Comparison of ENCODE assay signal across 8 cellular contexts in the genomic region with DNA sequence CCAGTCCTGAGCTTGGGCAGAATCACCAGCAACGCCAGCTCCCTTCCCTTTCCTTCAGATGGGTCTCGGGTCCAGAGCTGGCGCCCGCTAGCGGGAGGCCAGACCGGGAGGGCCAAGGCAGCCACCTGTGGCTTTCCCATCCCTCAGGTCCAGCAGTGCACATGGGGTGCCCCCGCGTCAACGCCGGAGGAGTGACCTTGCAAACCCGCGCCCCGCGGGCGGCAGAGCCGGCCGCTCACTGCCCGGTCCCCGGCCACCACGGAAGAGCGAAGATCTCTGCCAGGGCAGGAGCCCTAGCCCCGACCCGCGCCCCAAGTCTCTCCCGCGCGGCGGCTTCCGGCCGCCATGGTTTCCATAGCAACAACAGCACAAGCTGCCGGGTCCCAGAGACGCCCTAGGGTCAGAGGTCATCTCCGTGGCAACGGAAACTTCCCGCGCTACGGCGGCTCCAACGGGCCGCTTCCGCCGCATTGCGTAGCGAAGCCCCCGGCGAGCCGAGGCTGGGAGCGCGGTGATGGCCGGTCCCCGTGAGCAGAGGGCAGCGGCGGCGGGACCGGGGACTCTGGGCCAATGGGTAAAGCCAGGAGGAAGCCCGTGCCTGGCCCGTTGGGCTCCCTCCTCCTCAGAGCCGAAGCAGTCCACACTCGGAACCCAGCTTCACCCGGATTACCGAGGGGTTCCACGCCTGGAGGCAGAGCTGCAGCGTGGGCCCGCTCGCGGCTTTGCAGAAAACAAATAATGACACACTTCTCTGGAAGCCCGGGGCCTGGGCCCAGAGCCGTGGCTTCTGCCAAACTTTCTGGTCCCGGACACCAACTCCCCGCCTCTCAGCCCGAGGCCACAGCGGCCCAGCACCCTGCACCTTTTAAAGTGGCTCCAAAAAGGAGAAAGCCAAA. TPM values are rescaled to one million over a fixed set of nuclear protein-coding genes. Genes with fewer than 3 reads are reported as not detected.
DNase-seq lines count a peak whose midpoint lies in the region; ATAC-seq and TF ChIP-seq lines count a peak whose summit lies in the region.

No MANE protein-coding gene starts in this region.

- CTCF ChIA-PET in AG04450 (lab: Charles Lee) = interaction anchor here (0.8 to 1.5 kb wide), 6 partner anchors 9 to 253 kb away, joined by 3 to 6 read pairs (median 4); no protein-coding TSS in a partner anchor

- peaks cover 4% of the 10 kb centered on the region; the same call in 1 of the 2 replicates for H3K9me3 ChIP-seq in AG04450 (ENCODE audit: control insufficient read depth, insufficient read depth, low read length)
- H3K9me3 ChIP-seq in mononuclear cell (ENCODE audit: low read depth, low read length) = no peaks in the 10 kb centered on the region

- H3K27me3 ChIP-seq in AG04450 (ENCODE audit: control insufficient read depth, insufficient read depth, low read length) (peaks cover 3% of the 10 kb centered on the region), mononuclear cell (ENCODE audit: insufficient read depth, low read length) (peaks cover 24% of the 10 kb centered on the region)

- H3K4me3 ChIP-seq in AG04450 (ENCODE audit: low read depth, low read length) (peak overlapping the region; percentile 74), mononuclear cell (ENCODE audit: low read length) (peak overlapping the region; percentile 61)

- no peak overlapping the region for H3K27ac ChIP-seq in AG04450 (ENCODE audit: low read depth, low read length)

- DNase-seq in AG04450 (ENCODE audit: low read depth, low spot score) (peak; percentile 55), NCI-H69 (lab: John Stamatoyannopoulos, UW) (peak; percentile 99), activated T-cell treated with anti-CD3 and anti-CD28 coated beads for 24 hours (ENCODE audit: low read depth) (peak; percentile 92), erythroblast (lab: John Stamatoyannopoulos, UW) (peak; percentile 94)
- DNase-seq in stimulated activated CD8-positive, alpha-beta memory T cell treated with anti-CD3 and anti-CD28 coated beads, Interleukin-2, amount 100 ng/mL, for 1 hour (ENCODE audit: low read depth in 2 of 2) = peak; percentile 92 to 93

- peak; percentile 66 for TF ChIP-seq POLR2A in erythroblast (IDR thresholded peaks at IDR 0.05; ENCODE audit: low read length)

- POLR2A ChIA-PET in AG04450 (lab: Yijun Ruan, JAX) = no interaction called here

- peak; percentile 34; the same call in 1 of the 2 replicates for TF ChIP-seq CTCF in AG04450 (IDR thresholded peaks at IDR 0.05; ENCODE audit: low read depth, low read length)

- ATAC-seq in GM19025 (IDR thresholded peaks at IDR 0.05; ENCODE audit: low read depth, unreplicated experiment) (peak; percentile 94), HG03342 (IDR thresholded peaks at IDR 0.05; ENCODE audit: unreplicated experiment) (peak; percentile 97)

- peaks cover 12% of the 10 kb centered on the region for H3K4me1 ChIP-seq in mononuclear cell (ENCODE audit: insufficient read depth, low read length)

RNA-seq across cellular contexts. Expression of a gene that starts 7.4 kb away (rescaled TPM):
- 0.01 TPM in 1 of 2 replicates, not detected in the other for polyA plus RNA-seq in AG04450 (2011; rRNA removed)
- polyA minus RNA-seq in AG04450 (2011; rRNA and poly(A)+ RNA removed) = 0.17 TPM in 1 of 2 replicates, not detected in the other
- under 0.01 TPM for total RNA-seq in mononuclear cell
